13 cellular contexts compared by ENCODE assay signal in the genomic region with DNA sequence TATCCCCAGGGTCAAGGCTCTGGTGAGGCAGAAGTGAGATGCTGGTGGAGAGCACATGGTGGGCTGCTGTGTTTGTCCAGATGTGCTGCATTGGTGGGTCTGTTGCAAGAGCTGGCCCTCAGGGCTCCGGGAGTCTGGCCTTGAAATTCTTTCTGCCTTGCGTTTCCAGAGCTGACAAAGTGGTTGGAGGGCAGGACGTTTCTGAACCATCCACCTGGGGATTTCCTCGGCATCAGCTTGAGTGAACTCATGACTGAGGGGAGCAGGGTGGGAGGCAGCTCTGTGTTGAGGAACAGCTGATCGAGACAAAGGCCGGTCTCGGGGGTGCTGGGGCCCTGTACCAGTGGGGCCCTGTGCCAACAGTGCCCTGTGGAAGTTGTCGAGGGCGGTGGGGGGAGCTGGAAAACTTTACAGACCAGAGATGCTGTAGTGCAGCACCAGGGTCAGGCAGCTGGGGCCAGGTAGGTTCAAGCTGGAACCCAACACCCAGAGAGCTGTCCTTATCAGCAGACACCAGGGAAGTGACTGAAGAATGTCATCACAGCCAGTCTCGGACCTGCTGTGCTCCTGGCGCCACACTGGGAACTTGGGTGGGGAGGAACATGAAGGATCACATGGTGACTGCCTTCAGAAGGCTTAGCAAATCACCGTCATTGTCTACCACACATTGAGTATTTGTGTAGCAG. TPM values are rescaled to one million over a fixed set of nuclear protein-coding genes. Genes with fewer than 3 reads are reported as not detected.
DNase-seq lines count a peak whose midpoint lies in the region; ATAC-seq and TF ChIP-seq lines count a peak whose summit lies in the region.
"Had no signal": no experiment of that assay in that cellular context is flagged by ENCODE, and none has a peak within 500 bp of the region (broad histone marks: within the 10 kb centered on the region; RNA-seq: fewer than 3 reads in every experiment).

No MANE protein-coding gene starts in this region.

- peaks cover 6% of the 10 kb centered on the region for H3K9me3 Mint-ChIP-seq in chondrocyte (ENCODE audit: low read depth)
- H3K9me3 Mint-ChIP-seq in naive thymus-derived CD8-positive, alpha-beta T cell: peaks cover 0 to 3% (median 0%) of the 10 kb centered on the region in 9 donors
- H3K9me3 Mint-ChIP-seq: T-helper 2 cell treated with Interferon-gamma antibody and Interleukin-4, amounts not matched to agents 5 μg/mL and 100 μg/mL, for 36 hours had no signal

- 66 to 67% methylated on average over 8 to 12 of the region's 12 CpGs for WGBS in upper lobe of left lung, 2 donors

- ATAC-seq in left lobe of liver (peak; percentile 2), upper lobe of left lung (ENCODE audit: low FRiP score in 2 of 2) (peak in 1 of 2 donors; percentile 12), HG03432 (IDR thresholded peaks at IDR 0.05; ENCODE audit: unreplicated experiment) (no peak)
- ATAC-seq in naive thymus-derived CD8-positive, alpha-beta T cell: no peak

- H3K27me3 Mint-ChIP-seq in chondrocyte (ENCODE audit: low read depth): no peaks in the 10 kb centered on the region
- H3K27me3 Mint-ChIP-seq in naive thymus-derived CD8-positive, alpha-beta T cell: peaks cover 9 to 34% (median 17%) of the 10 kb centered on the region in 5 donors

- H3K27me3 ChIP-seq in upper lobe of left lung: peaks cover 0 to 4% (median 3%) of the 10 kb centered on the region in 4 donors

- POLR2A ChIA-PET in naive thymus-derived CD8-positive, alpha-beta T cell (lab: Charles Lee): no interaction called here

- no peak for TF ChIP-seq CTCF in chondrocyte (IDR thresholded peaks at IDR 0.05)
- no peak for TF ChIP-seq CTCF in upper lobe of left lung (IDR thresholded peaks at IDR 0.05)

- peak overlapping the region; percentile 22 for H3K4me3 Mint-ChIP-seq in chondrocyte (ENCODE audit: unreplicated experiment)
- no peak overlapping the region for H3K4me3 Mint-ChIP-seq in naive thymus-derived CD8-positive, alpha-beta T cell
- H3K4me3 Mint-ChIP-seq: T-helper 2 cell treated with Interferon-gamma antibody and Interleukin-4, amounts not matched to agents 5 μg/mL and 100 μg/mL, for 36 hours had no signal

- H3K9me3 ChIP-seq in upper lobe of left lung: no peaks in the 10 kb centered on the region

- peak; percentile 8 for DNase-seq in activated CD4-positive, CD25-positive, alpha-beta regulatory T cell treated with anti-CD3 and anti-CD28 coated beads, Interleukin-2, amount 50 U/mL, for 72 hours
- DNase-seq in activated CD4-positive, CD25-positive, alpha-beta regulatory T cell (lab: John Stamatoyannopoulos, UW): no peak
- peak; percentile 61 for DNase-seq in chondrocyte (ENCODE audit: low spot score)
- no peak for DNase-seq in left lobe of liver (ENCODE audit: low spot score)
- no peak for DNase-seq in upper lobe of left lung
- no peak for DNase-seq in naive thymus-derived CD8-positive, alpha-beta T cell
- DNase-seq in SW480 (ENCODE audit: low spot score): no peak
- DNase-seq: ACHN, activated gamma-delta T cell treated with Interleukin-2 at 50 U/mL for 16 hours, NCI-H2227 treated with DMSO at 0.1 percent for 48 hours had no signal

- H3K36me3 ChIP-seq in upper lobe of left lung: no peaks in the 10 kb centered on the region

- H3K4me1 Mint-ChIP-seq in chondrocyte (ENCODE audit: low read depth): peaks cover 79% of the 10 kb centered on the region
- H3K4me1 Mint-ChIP-seq in naive thymus-derived CD8-positive, alpha-beta T cell: peaks cover 0 to 4% (median under 1%) of the 10 kb centered on the region in 4 donors

- TF ChIP-seq POLR2A in upper lobe of left lung (IDR thresholded peaks at IDR 0.05): no peak

- H3K4me3 ChIP-seq in upper lobe of left lung: no peak overlapping the region

- peak overlapping the region; percentile 81 for H3K27ac Mint-ChIP-seq in chondrocyte (ENCODE audit: unreplicated experiment)
- peak overlapping the region in 1 of 10 donors; percentile 11 for H3K27ac Mint-ChIP-seq in naive thymus-derived CD8-positive, alpha-beta T cell
- H3K27ac Mint-ChIP-seq: nephron; T-helper 2 cell treated with Interferon-gamma antibody and Interleukin-4, amounts not matched to agents 5 μg/mL and 100 μg/mL, for 36 hours had no signal

- no peak for TF ChIP-seq EP300 in upper lobe of left lung (IDR thresholded peaks at IDR 0.05)

- H3K36me3 Mint-ChIP-seq in chondrocyte (ENCODE audit: low read depth): peaks cover 8% of the 10 kb centered on the region
- H3K36me3 Mint-ChIP-seq in naive thymus-derived CD8-positive, alpha-beta T cell: peaks cover 0 to 2% (median 0%) of the 10 kb centered on the region in 3 donors

- H3K4me1 ChIP-seq in upper lobe of left lung: peaks cover 28 to 45% (median 31%) of the 10 kb centered on the region in 4 donors

- H3K27ac ChIP-seq in upper lobe of left lung: peak overlapping the region in 3 of 4 donors; percentile 8 to 43 (median 36)

RNA-seq across cellular contexts. Expression of gene TSKU, which starts 4.9 kb away (rescaled TPM):
- total RNA-seq in chondrocyte: 41.7 to 46.2 TPM (median 42.3 TPM) in 3 replicates
- 547 TPM for total RNA-seq in left lobe of liver
- total RNA-seq in upper lobe of left lung: 10 to 100 TPM in 2 of 6 donors, 1 to 10 TPM in 4; 2.1 to 19.8 (median 9.5) TPM
- total RNA-seq in naive thymus-derived CD8-positive, alpha-beta T cell: not detected
- not detected for polyA plus RNA-seq in naive thymus-derived CD8-positive, alpha-beta T cell

Comparison
In these comparisons a context has a peak if more than half of its experiments do, and no peak if none do; other contexts are left out.
1. DNase-seq: peak in activated CD4-positive, CD25-positive, alpha-beta regulatory T cell treated with anti-CD3 and anti-CD28 coated beads, Interleukin-2, amount 50 U/mL, for 72 hours (single experiment) and chondrocyte (single experiment); none in activated CD4-positive, CD25-positive, alpha-beta regulatory T cell (0 of 4), left lobe of liver (single experiment), upper lobe of left lung (0 of 2), naive thymus-derived CD8-positive, alpha-beta T cell (0 of 10) and SW480 (single experiment).
2. RNA of gene TSKU, which starts 4.9 kb away (total RNA-seq): 547 TPM in left lobe of liver (single experiment); 41.7 to 46.2 TPM in chondrocyte, 2.1 to 19.8 TPM in upper lobe of left lung and not detected in naive thymus-derived CD8-positive, alpha-beta T cell; every median in the first group is over 10 times any median in the second.